Comparison of ENCODE assay signal across 39 cellular contexts in genomic region chr12:52788111-52788875, GRCh38. TPM values are rescaled to one million over a fixed set of nuclear protein-coding genes. Genes with fewer than 3 reads are reported as not detected.
"Had no signal": no experiment of that assay in that cellular context is flagged by ENCODE, and none has a peak within 500 bp of the region (broad histone marks: within the 10 kb centered on the region; RNA-seq: fewer than 3 reads in every experiment).

No MANE protein-coding gene starts in this region.

- H3K4me1 ChIP-seq: adrenal gland, body of pancreas, breast epithelium had no signal

- H3K9me3 ChIP-seq: adrenal gland, body of pancreas, breast epithelium had no signal

- H3K36me3 ChIP-seq: adrenal gland, brain microvascular endothelial cell, breast epithelium, WERI-Rb-1 had no signal

- H3K27me3 ChIP-seq: body of pancreas had no signal

- H3K4me3 ChIP-seq: adrenal gland, body of pancreas, breast epithelium had no signal

- ATAC-seq: activated CD4-positive, alpha-beta T cell treated with anti-CD3 and anti-CD28 coated beads for 36 hours; activated CD4-positive, CD25-positive, alpha-beta regulatory T cell treated with anti-CD3 and anti-CD28 coated beads, Interleukin-2, amount 50 U/mL, for 24 hours; activated naive CD4-positive, alpha-beta T cell treated with anti-CD3 and anti-CD28 coated beads, Interleukin-2, amount 50 U/mL, for 72 hours; activated T-cell treated with anti-CD3 and anti-CD28 coated beads, Interleukin-2, amount 50 U/mL, for 4 hours; activated T-cell treated with anti-CD3 and anti-CD28 coated beads, Interleukin-2, amount 50 U/mL, for 72 hours; activated T-helper 17 cell treated with anti-CD3 and anti-CD28 coated beads, Interleukin-2, amount 50 U/mL, for 72 hours; body of pancreas; WTC11 had no signal

- H3K27ac ChIP-seq: adrenal gland, body of pancreas, brain microvascular endothelial cell, breast epithelium, WERI-Rb-1 had no signal

- DNase-seq: activated CD4-positive, alpha-beta memory T cell treated with anti-CD3 and anti-CD28 coated beads, Interleukin-2, amount 10 ng/mL, durations not matched to agents 7 days and 5 days; activated CD4-positive, alpha-beta T cell treated with anti-CD3 and anti-CD28 coated beads for 1 hour; activated CD4-positive, alpha-beta T cell treated with anti-CD3 and anti-CD28 coated beads for 36 hours; activated CD4-positive, alpha-beta T cell treated with anti-CD3 and anti-CD28 coated beads for 48 hours; activated CD4-positive, alpha-beta T cell treated with anti-CD3 and anti-CD28 coated beads, Interleukin-2, amount 10 ng/mL, durations not matched to agents 7 days and 5 days; activated CD4-positive, alpha-beta T cell treated with anti-CD3 and anti-CD28 coated beads, Interleukin-2, amount 50 U/mL, for 48 hours; activated CD4-positive, CD25-positive, alpha-beta regulatory T cell; activated CD8-positive, alpha-beta memory T cell treated with anti-CD3 and anti-CD28 coated beads, Interleukin-2, amount 50 U/mL, for 4 hours; activated gamma-delta T cell treated with Interleukin-2 at 50 U/mL for 16 hours; activated naive CD4-positive, alpha-beta T cell; activated naive CD4-positive, alpha-beta T cell treated with anti-CD3 and anti-CD28 coated beads for 36 hours; activated naive CD4-positive, alpha-beta T cell treated with anti-CD3 and anti-CD28 coated beads, Interleukin-2, amount 50 U/mL, for 16 hours; activated naive CD8-positive, alpha-beta T cell treated with anti-CD3 and anti-CD28 coated beads for 36 hours; activated T-cell treated with anti-CD3 and anti-CD28 coated beads for 4 hours; activated T-cell treated with anti-CD3 and anti-CD28 coated beads, Interleukin-2, amount 50 U/mL, for 1 hour; activated T-cell treated with anti-CD3 and anti-CD28 coated beads, Interleukin-2, amount 50 U/mL, for 4 hours; activated T-cell treated with anti-CD3 and anti-CD28 coated beads, Interleukin-2, amount 50 U/mL, for 72 hours; adrenal gland; amniotic stem cell; aorta; body of pancreas; brain microvascular endothelial cell; caudate nucleus; cerebellar nuclear complex; SW 1271; T-helper 1 cell; T-helper 2 cell; T-helper 9 cell; WERI-Rb-1 had no signal

- FAIRE-seq: astrocyte, TTC549 had no signal

RNA-seq across cellular contexts. Expression of gene KRT3, which starts 7.6 kb away (rescaled TPM):
- total RNA-seq: activated CD4-positive, alpha-beta memory T cell treated with anti-CD3 and anti-CD28 coated beads, Interleukin-2, amount 10 ng/mL, durations not matched to agents 7 days and 5 days; activated CD4-positive, alpha-beta T cell treated with anti-CD3 and anti-CD28 coated beads for 36 hours; activated CD4-positive, alpha-beta T cell treated with anti-CD3 and anti-CD28 coated beads, Interleukin-2, amount 10 ng/mL, durations not matched to agents 7 days and 5 days; activated CD8-positive, alpha-beta memory T cell treated with anti-CD3 and anti-CD28 coated beads for 36 hours; activated naive CD4-positive, alpha-beta T cell treated with anti-CD3 and anti-CD28 coated beads for 36 hours; activated naive CD8-positive, alpha-beta T cell treated with anti-CD3 and anti-CD28 coated beads for 36 hours; activated T-cell treated with anti-CD3 and anti-CD28 coated beads, Interleukin-2, amount 50 U/mL, for 4 hours; activated T-cell treated with anti-CD3 and anti-CD28 coated beads, Interleukin-2, amount 50 U/mL, for 72 hours; activated T-helper 17 cell treated with anti-CD3 and anti-CD28 coated beads, Interleukin-2, amount 50 U/mL, for 72 hours; adrenal gland; aorta; body of pancreas; breast epithelium; chondrocyte; WTC11 had no signal
- polyA plus RNA-seq: adrenal gland, aorta had no signal

RNA-seq across cellular contexts. Expression of gene KRT76, which starts 11.1 kb away (rescaled TPM):
- total RNA-seq: activated CD4-positive, alpha-beta memory T cell treated with anti-CD3 and anti-CD28 coated beads, Interleukin-2, amount 10 ng/mL, durations not matched to agents 7 days and 5 days; activated CD4-positive, alpha-beta T cell treated with anti-CD3 and anti-CD28 coated beads for 36 hours; activated CD4-positive, alpha-beta T cell treated with anti-CD3 and anti-CD28 coated beads, Interleukin-2, amount 10 ng/mL, durations not matched to agents 7 days and 5 days; activated CD8-positive, alpha-beta memory T cell treated with anti-CD3 and anti-CD28 coated beads for 36 hours; activated naive CD4-positive, alpha-beta T cell treated with anti-CD3 and anti-CD28 coated beads for 36 hours; activated naive CD4-positive, alpha-beta T cell treated with anti-CD3 and anti-CD28 coated beads, Interleukin-2, amount 50 U/mL, for 72 hours; activated naive CD8-positive, alpha-beta T cell treated with anti-CD3 and anti-CD28 coated beads for 36 hours; activated T-cell treated with anti-CD3 and anti-CD28 coated beads, Interleukin-2, amount 50 U/mL, for 4 hours; activated T-cell treated with anti-CD3 and anti-CD28 coated beads, Interleukin-2, amount 50 U/mL, for 72 hours; activated T-helper 1 cell treated with anti-CD3 and anti-CD28 coated beads, Interleukin-12 subunit alpha, Interleukin-12 subunit beta, Interleukin-2, Interleukin-4 antibody, amounts not matched to agents 30 ng/mL and 10 ng/mL and 1 ng/mL, durations not matched to agents 14 hours and 24 hours and 36 hours; activated T-helper 17 cell treated with anti-CD3 and anti-CD28 coated beads, Interleukin-2, amount 50 U/mL, for 72 hours; adrenal gland; aorta; astrocyte; body of pancreas; breast epithelium; chondrocyte; WTC11 had no signal
- polyA plus RNA-seq: adrenal gland, aorta had no signal

RNA-seq across cellular contexts. Expression of gene KRT4, which starts 25.6 kb away (rescaled TPM):
- total RNA-seq: activated CD4-positive, alpha-beta memory T cell treated with anti-CD3 and anti-CD28 coated beads, Interleukin-2, amount 10 ng/mL, durations not matched to agents 7 days and 5 days; activated CD4-positive, alpha-beta T cell treated with anti-CD3 and anti-CD28 coated beads for 36 hours; activated CD4-positive, alpha-beta T cell treated with anti-CD3 and anti-CD28 coated beads, Interleukin-2, amount 10 ng/mL, durations not matched to agents 7 days and 5 days; activated CD8-positive, alpha-beta memory T cell treated with anti-CD3 and anti-CD28 coated beads for 36 hours; activated naive CD4-positive, alpha-beta T cell treated with anti-CD3 and anti-CD28 coated beads for 36 hours; activated naive CD4-positive, alpha-beta T cell treated with anti-CD3 and anti-CD28 coated beads, Interleukin-2, amount 50 U/mL, for 72 hours; activated T-cell treated with anti-CD3 and anti-CD28 coated beads, Interleukin-2, amount 50 U/mL, for 4 hours; activated T-helper 1 cell treated with anti-CD3 and anti-CD28 coated beads, Interleukin-12 subunit alpha, Interleukin-12 subunit beta, Interleukin-2, Interleukin-4 antibody, amounts not matched to agents 30 ng/mL and 10 ng/mL and 1 ng/mL, durations not matched to agents 14 hours and 24 hours and 36 hours; activated T-helper 17 cell treated with anti-CD3 and anti-CD28 coated beads, Interleukin-2, amount 50 U/mL, for 72 hours; aorta; astrocyte; WTC11 had no signal

RNA-seq across cellular contexts. Expression of gene KRT79, which starts 45.8 kb away (rescaled TPM):
- total RNA-seq: activated CD4-positive, alpha-beta memory T cell treated with anti-CD3 and anti-CD28 coated beads, Interleukin-2, amount 10 ng/mL, durations not matched to agents 7 days and 5 days; activated CD4-positive, alpha-beta T cell treated with anti-CD3 and anti-CD28 coated beads, Interleukin-2, amount 10 ng/mL, durations not matched to agents 7 days and 5 days; activated naive CD4-positive, alpha-beta T cell treated with anti-CD3 and anti-CD28 coated beads for 36 hours; activated T-helper 1 cell treated with anti-CD3 and anti-CD28 coated beads, Interleukin-12 subunit alpha, Interleukin-12 subunit beta, Interleukin-2, Interleukin-4 antibody, amounts not matched to agents 30 ng/mL and 10 ng/mL and 1 ng/mL, durations not matched to agents 14 hours and 24 hours and 36 hours; adrenal gland; aorta; body of pancreas; WTC11 had no signal
- polyA plus RNA-seq: aorta had no signal
